ENCODE assay signal across 1 cellular context in genomic region chr6:124495316-124496176, GRCh38.
TF ChIP-seq lines count a peak whose summit lies in the region.

No MANE protein-coding gene starts in this region.

TF ChIP-seq in WTC11, 78 proteins besides CTCF, POLR2A, EP300 and RAD21 (continued from another document):
- no peak for TF ChIP-seq SMAD3 (CRISPR knock-in tag; IDR thresholded peaks at IDR 0.05; ENCODE audit: borderline replicate concordance)
- no peak for TF ChIP-seq CREB1 (CRISPR knock-in tag; IDR thresholded peaks at IDR 0.05)
- no peak for TF ChIP-seq NR3C1 (CRISPR knock-in tag; conservative IDR thresholded peaks at IDR 0.05; ENCODE audit: low read depth)
- TF ChIP-seq IRF1 (CRISPR knock-in tag; IDR thresholded peaks at IDR 0.05): no peak
- TF ChIP-seq KAT7 (CRISPR knock-in tag; IDR thresholded peaks at IDR 0.05; ENCODE audit: borderline replicate concordance): no peak
- TF ChIP-seq CDX4 (CRISPR knock-in tag; IDR thresholded peaks at IDR 0.05; ENCODE audit: borderline replicate concordance): no peak
- no peak for TF ChIP-seq USF2 (CRISPR knock-in tag; IDR thresholded peaks at IDR 0.05)
